ENCODE assay signal across 9 cellular contexts in genomic region chr2:161138429-161138828, GRCh38. TPM values are rescaled to one million over a fixed set of nuclear protein-coding genes. Genes with fewer than 3 reads are reported as not detected.
DNase-seq lines count a peak whose midpoint lies in the region; ATAC-seq and TF ChIP-seq lines count a peak whose summit lies in the region.
"Had no signal": no experiment of that assay in that cellular context is flagged by ENCODE, and none has a peak within 500 bp of the region (broad histone marks: within the 10 kb centered on the region; RNA-seq: fewer than 3 reads in every experiment).

No MANE protein-coding gene starts in this region.

- peaks cover 19% of the 10 kb centered on the region for H3K9me3 Mint-ChIP-seq in activated T-helper 2 cell treated with anti-CD3 and anti-CD28 coated beads, Interferon-gamma antibody, Interleukin-2, Interleukin-4, amounts not matched to agents 10 μg/mL and 5 μg/mL and 100 μg/mL, durations not matched to agents 14 hours and 24 hours and 36 hours
- no peaks in the 10 kb centered on the region for H3K9me3 Mint-ChIP-seq in natural killer cell

- peak overlapping the region; percentile 83 for H3K27ac Mint-ChIP-seq in activated T-helper 2 cell treated with anti-CD3 and anti-CD28 coated beads, Interferon-gamma antibody, Interleukin-2, Interleukin-4, amounts not matched to agents 10 μg/mL and 5 μg/mL and 100 μg/mL, durations not matched to agents 14 hours and 24 hours and 36 hours
- H3K27ac Mint-ChIP-seq in natural killer cell = peak overlapping the region; percentile 22 to 94

- no peak for TF ChIP-seq CTCF in GM06990 (IDR thresholded peaks at IDR 0.05; ENCODE audit: insufficient read depth, low read length, poor library complexity, severe bottlenecking)
- TF ChIP-seq CTCF in natural killer cell (IDR thresholded peaks at IDR 0.05) = no peak

- no peaks in the 10 kb centered on the region for H3K27me3 ChIP-seq in GM06990 (replicated peaks; ENCODE audit: control insufficient read depth, insufficient read depth, low read length)

- H3K36me3 Mint-ChIP-seq in activated T-helper 2 cell treated with anti-CD3 and anti-CD28 coated beads, Interferon-gamma antibody, Interleukin-2, Interleukin-4, amounts not matched to agents 10 μg/mL and 5 μg/mL and 100 μg/mL, durations not matched to agents 14 hours and 24 hours and 36 hours (ENCODE audit: low read depth) = peaks cover 38% of the 10 kb centered on the region
- H3K36me3 Mint-ChIP-seq in natural killer cell = no peaks in the 10 kb centered on the region

- peak overlapping the region; percentile 84 for H3K4me3 ChIP-seq in GM06990 (replicated peaks; ENCODE audit: low read depth, low read length)

- H3K36me3 ChIP-seq in GM06990 (ENCODE audit: control insufficient read depth, insufficient read depth, low read length) = no peaks in the 10 kb centered on the region

- peaks cover 59% of the 10 kb centered on the region for H3K4me1 Mint-ChIP-seq in activated T-helper 2 cell treated with anti-CD3 and anti-CD28 coated beads, Interferon-gamma antibody, Interleukin-2, Interleukin-4, amounts not matched to agents 10 μg/mL and 5 μg/mL and 100 μg/mL, durations not matched to agents 14 hours and 24 hours and 36 hours (ENCODE audit: low read depth)
- peaks cover 37 to 63% of the 10 kb centered on the region in 2 donors for H3K4me1 Mint-ChIP-seq in natural killer cell

- DNase-seq in GM06990 (ENCODE audit: extremely low read depth, insufficient read length) = no peak
- DNase-seq in activated T-helper 2 cell treated with anti-CD3 and anti-CD28 coated beads, Interferon-gamma antibody, Interleukin-2, Interleukin-4, amounts not matched to agents 10 μg/mL and 5 μg/mL and 100 μg/mL, durations not matched to agents 14 hours and 24 hours and 36 hours (ENCODE audit: low spot score) = no peak
- DNase-seq in natural killer cell = no peak
- DNase-seq in DMS79 (lab: John Stamatoyannopoulos, UW) = no peak
- no peak for DNase-seq in DMS153 treated with DMSO at 0.1 percent for 48 hours (lab: John Stamatoyannopoulos, UW; ENCODE audit: unreplicated experiment)
- no peak for DNase-seq in mucosa of gallbladder (ENCODE audit: low spot score)
- DNase-seq: MV-4-11 had no signal

- no peaks in the 10 kb centered on the region for H3K27me3 Mint-ChIP-seq in activated T-helper 2 cell treated with anti-CD3 and anti-CD28 coated beads, Interferon-gamma antibody, Interleukin-2, Interleukin-4, amounts not matched to agents 10 μg/mL and 5 μg/mL and 100 μg/mL, durations not matched to agents 14 hours and 24 hours and 36 hours (ENCODE audit: low read depth)
- no peaks in the 10 kb centered on the region for H3K27me3 Mint-ChIP-seq in natural killer cell (ENCODE audit: low read depth in 2 of 2)

- peak; percentile 16 for ATAC-seq in HG02610 (IDR thresholded peaks at IDR 0.05; ENCODE audit: unreplicated experiment)
- ATAC-seq in natural killer cell = peak in 2 of 3 donors; percentile 17 to 36
- ATAC-seq in GM18520 (IDR thresholded peaks at IDR 0.05; ENCODE audit: unreplicated experiment) = no peak

- peak overlapping the region; percentile 86 for H3K4me3 Mint-ChIP-seq in activated T-helper 2 cell treated with anti-CD3 and anti-CD28 coated beads, Interferon-gamma antibody, Interleukin-2, Interleukin-4, amounts not matched to agents 10 μg/mL and 5 μg/mL and 100 μg/mL, durations not matched to agents 14 hours and 24 hours and 36 hours (ENCODE audit: low read depth)
- H3K4me3 Mint-ChIP-seq in natural killer cell = peak overlapping the region; percentile 88

- intact Hi-C loops in activated T-helper 2 cell treated with anti-CD3 and anti-CD28 coated beads, Interferon-gamma antibody, Interleukin-2, Interleukin-4, amounts not matched to agents 10 μg/mL and 5 μg/mL and 100 μg/mL, durations not matched to agents 14 hours and 24 hours and 36 hours (cut with micrococcal nuclease) = no loop called here
- intact Hi-C loops in natural killer cell (cut with micrococcal nuclease) = no loop called here

RNA-seq across cellular contexts. Expression of gene TANK, which starts 21.8 kb away (rescaled TPM):
- total RNA-seq in activated T-helper 2 cell treated with anti-CD3 and anti-CD28 coated beads, Interferon-gamma antibody, Interleukin-2, Interleukin-4, amounts not matched to agents 10 μg/mL and 5 μg/mL and 100 μg/mL, durations not matched to agents 14 hours and 24 hours and 36 hours = 66.2 and 70.7 TPM in 2 replicates
- total RNA-seq in natural killer cell (100 to 1,000 TPM in 1 of 3 donors, 10 to 100 TPM in 2; 68.9 to 121 (median 76.1) TPM), mucosa of gallbladder (55.0 TPM)
